ENCODE assay signal across 11 cellular contexts in the genomic region with DNA sequence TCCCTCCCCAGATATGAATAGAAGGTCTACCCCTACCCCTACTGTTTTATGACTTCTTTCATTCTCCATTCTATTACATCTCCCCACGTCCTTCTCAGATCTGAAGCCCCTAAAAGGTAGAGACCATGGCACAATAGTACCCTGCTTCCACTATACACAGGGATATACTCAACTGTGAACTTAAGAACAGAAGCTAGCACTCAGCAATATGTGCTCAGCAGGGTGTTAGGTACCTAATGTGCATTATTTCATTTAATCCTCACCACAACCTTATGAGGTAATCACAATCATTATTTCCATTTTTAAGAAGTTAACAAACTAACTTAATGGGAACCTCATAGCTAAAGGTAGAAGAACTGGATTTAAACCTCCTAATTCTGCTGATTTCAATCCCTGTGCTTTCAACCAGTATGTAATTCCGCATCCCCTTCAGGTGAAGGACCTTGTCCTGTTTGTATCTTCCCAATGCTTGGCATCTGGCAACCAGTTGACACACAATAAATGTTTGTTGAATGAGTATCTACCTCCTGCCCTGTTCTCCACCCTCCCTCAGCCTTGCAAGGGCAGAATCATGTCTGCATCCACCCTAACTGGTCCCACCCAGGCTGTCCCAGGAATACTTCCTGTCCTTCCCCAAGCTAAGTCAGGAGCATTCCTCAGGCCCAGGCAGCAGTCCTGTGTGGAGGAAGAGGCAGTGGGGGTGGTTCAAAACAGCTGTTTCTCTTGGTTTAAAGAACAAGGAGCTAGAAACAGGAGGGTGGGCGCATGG. TPM values are rescaled to one million over a fixed set of nuclear protein-coding genes. Genes with fewer than 3 reads are reported as not detected.
A peak's percentile ranks its signal among the peaks of the same experiment; 100 is the strongest.
DNase-seq lines count a peak whose midpoint lies in the region; ATAC-seq, FAIRE-seq and TF ChIP-seq lines count a peak whose summit lies in the region.
"Had no signal": no experiment of that assay in that cellular context is flagged by ENCODE, and none has a peak within 500 bp of the region (broad histone marks: within the 10 kb centered on the region; RNA-seq: fewer than 3 reads in every experiment).

No MANE protein-coding gene starts in this region.

- H2BK20ac ChIP-seq in IMR-90 (ENCODE audit: low read depth, low read length), result no peak overlapping the region

- H3K27me3 ChIP-seq in CD4-positive, alpha-beta T cell (ENCODE audit: control insufficient read depth, insufficient read depth, low read length), result no peaks in the 10 kb centered on the region
- H3K27me3 ChIP-seq in IMR-90 (ENCODE audit: control insufficient read depth, insufficient read depth, low read length), result 0 out of 2 replicates have a peak, but pooled peaks cover 4% of the 10 kb centered on the region
- H3K27me3 ChIP-seq in K562 (ENCODE audit: control insufficient read depth in 2 of 2, insufficient read depth in 2 of 2, low read length in 2 of 2), result no peaks in the 10 kb centered on the region
- H3K27me3 ChIP-seq in mucosa of rectum (ENCODE audit: control insufficient read depth in 2 of 2, insufficient read depth in 2 of 2, low read length in 2 of 2), result no peaks in the 10 kb centered on the region
- H3K27me3 ChIP-seq in pancreas, result no peaks in the 10 kb centered on the region

- H3K79me1 ChIP-seq in IMR-90 (ENCODE audit: low read depth in 1 of 2, low read length in 2 of 2), result 0 out of 4 replicates have a peak, but pooled peaks cover 0 to 5% of the 10 kb centered on the region in 2 experiments

- H4K20me1 ChIP-seq in IMR-90 (ENCODE audit: insufficient read depth, low read length) (no peaks in the 10 kb centered on the region), K562 (replicated peaks; ENCODE audit: control insufficient read depth, insufficient read depth, low read length) (no peaks in the 10 kb centered on the region)

- TF ChIP-seq POLR2A in IMR-90 (IDR thresholded peaks at IDR 0.05; ENCODE audit: low read depth, low read length) (no peak), K562 (conservative IDR thresholded peaks at IDR 0.05) (no peak)

- no CpG with 5 or more reads among the region's 3 CpGs for WGBS in IMR-90 (ENCODE audit: extremely low coverage in 2 of 2, insufficient read length in 1 of 2), 2 experiments
- WGBS in K562 (ENCODE audit: insufficient coverage, low coverage, missing lambda C conversion rate), result 16% methylated on average over 3 of the region's 3 CpGs
- 92 to 97% methylated on average over 3 of the region's 3 CpGs for WGBS in pancreas, 2 donors

- CTCF ChIA-PET in CD4-positive, alpha-beta T cell (lab: Charles Lee), result interaction anchor here (1.1 kb wide), 1 partner anchor 140 kb away, joined by 4 read pairs; no protein-coding TSS in a partner anchor
- CTCF ChIA-PET in IMR-90 (lab: Yijun Ruan, JAX) (no interaction called here), K562 (lab: Yijun Ruan, JAX; ENCODE audit: low intra/inter-chr PET ratio) (no interaction called here)

- H3K36me3 Mint-ChIP-seq in CD4-positive, alpha-beta T cell (ENCODE audit: low read depth), result peaks cover 100% of the 10 kb centered on the region

- no peaks in the 10 kb centered on the region for H3K9me3 ChIP-seq in CD4-positive, alpha-beta T cell (ENCODE audit: control insufficient read depth, low read length)
- no peaks in the 10 kb centered on the region for H3K9me3 ChIP-seq in IMR-90 (ENCODE audit: control insufficient read depth, insufficient read depth, low read length)
- H3K9me3 ChIP-seq in K562 (replicated peaks; ENCODE audit: control insufficient read depth, insufficient read depth, low read depth, low read length), result no peaks in the 10 kb centered on the region
- H3K9me3 ChIP-seq in mucosa of rectum (ENCODE audit: control insufficient read depth in 2 of 2, low read length in 2 of 2), result no peaks in the 10 kb centered on the region
- H3K9me3 ChIP-seq in pancreas, result no peaks in the 10 kb centered on the region
- H3K9me3 ChIP-seq: left ventricle myocardium inferior had no signal

- dilution Hi-C loops in IMR-90 (cut with HindIII; ENCODE audit: low sequenced_read_pairs, unreplicated experiment), result no loop called here

- peak overlapping the region; percentile 57 for H3K18ac ChIP-seq in IMR-90 (ENCODE audit: low read depth, low read length)

- peak overlapping the region; percentile 48 for H3K4ac ChIP-seq in IMR-90 (ENCODE audit: low read depth, low read length)

- peak overlapping the region; percentile 51; the same call in 1 of the 2 replicates for H4K91ac ChIP-seq in IMR-90 (ENCODE audit: insufficient read depth, low read depth, low read length)

- H4K5ac ChIP-seq in IMR-90 (ENCODE audit: low read depth, low read length), result no peak overlapping the region

- no peak for ATAC-seq in CD4-positive, alpha-beta T cell (ENCODE audit: poor library complexity)
- ATAC-seq in IMR-90 (ENCODE audit: low read depth) (no peak), K562 (no peak), GM19023 (IDR thresholded peaks at IDR 0.05; ENCODE audit: unreplicated experiment) (no peak), pancreas (no peak)

- peak overlapping the region; percentile 43; the same call in 1 of the 2 replicates for H2BK120ac ChIP-seq in IMR-90 (ENCODE audit: low read depth, low read length)

- peak overlapping the region; percentile 97 for H3K27ac ChIP-seq in CD4-positive, alpha-beta T cell (ENCODE audit: low read depth, low read length)
- peak overlapping the region; percentile 9; the same call in 1 of the 2 replicates for H3K27ac ChIP-seq in IMR-90 (ENCODE audit: insufficient read depth, low read length)
- H3K27ac ChIP-seq in K562 (ENCODE audit: extremely low read depth, low read depth, low read length), result no peak overlapping the region
- peak overlapping the region; percentile 65 to 73 for H3K27ac ChIP-seq in mucosa of rectum (ENCODE audit: low read depth in 2 of 2, low read length in 2 of 2)
- peak overlapping the region in 2 of 4 donors; percentile 65 to 67 for H3K27ac ChIP-seq in pancreas

- FAIRE-seq in K562 (lab: Jason Lieb, UNC) (no peak), pancreas (lab: Jason Lieb, UNC) (no peak)

- H3K4me2 ChIP-seq in IMR-90 (ENCODE audit: low read depth, low read length), result no peak overlapping the region
- no peak overlapping the region for H3K4me2 ChIP-seq in K562 (ENCODE audit: insufficient read depth, low read length)

- H3K27me3 Mint-ChIP-seq in CD4-positive, alpha-beta T cell, result no peaks in the 10 kb centered on the region

- H3K14ac ChIP-seq in IMR-90 (replicated peaks; ENCODE audit: low read depth, low read length), result no peak overlapping the region

- H3K9ac ChIP-seq in IMR-90 (ENCODE audit: low read depth, low read length), result no peak overlapping the region
- no peak overlapping the region for H3K9ac ChIP-seq in K562 (ENCODE audit: insufficient read depth in 1 of 2, low read depth in 2 of 2, low read length in 2 of 2)
- peak overlapping the region in 1 of 2 donors; percentile 18 for H3K9ac ChIP-seq in mucosa of rectum (ENCODE audit: low read depth in 1 of 2, low read length in 2 of 2)

- H2AFZ ChIP-seq in IMR-90 (replicated peaks; ENCODE audit: low read length, poor library complexity), result peak overlapping the region; percentile 9
- H2AFZ ChIP-seq in K562 (ENCODE audit: low read depth, low read length), result no peak overlapping the region

- DNase-seq in CD4-positive, alpha-beta T cell, result no peak
- DNase-seq in IMR-90, result peak; percentile 5
- no peak for DNase-seq in K562 (ENCODE audit: extremely low read depth in 1 of 4, low spot score in 3 of 4)
- no peak for DNase-seq in pancreas
- DNase-seq in NOMO-1 treated with DMSO at 0.1 percent for 48 hours (lab: John Stamatoyannopoulos, UW; ENCODE audit: unreplicated experiment), result no peak
- no peak for DNase-seq in NCI-H128 (lab: John Stamatoyannopoulos, UW; ENCODE audit: unreplicated experiment)
- DNase-seq: activated CD4-positive, alpha-beta T cell treated with anti-CD3 and anti-CD28 coated beads, Interleukin-2, amount 50 U/mL, for 48 hours; left ventricle myocardium inferior had no signal

- no peaks in the 10 kb centered on the region for H3K79me2 ChIP-seq in K562 (ENCODE audit: control insufficient read depth, insufficient read depth, low read length)

- peak overlapping the region; percentile 25 for H2AK9ac ChIP-seq in IMR-90 (replicated peaks; ENCODE audit: low read depth, low read length, poor library complexity)

- no peak for TF ChIP-seq RAD21 in IMR-90 (IDR thresholded peaks at IDR 0.05; ENCODE audit: low read length)
- TF ChIP-seq RAD21 in K562 (CRISPR knock-in tag; conservative IDR thresholded peaks at IDR 0.05 in 1 of 2, IDR thresholded peaks at IDR 0.05 in 1 of 2), result no peak

- H2AK5ac ChIP-seq in IMR-90 (ENCODE audit: low read depth, low read length), result peak overlapping the region; percentile 75

- H3K36me3 ChIP-seq in IMR-90 (ENCODE audit: control insufficient read depth, insufficient read depth, low read length) (no peaks in the 10 kb centered on the region), K562 (ENCODE audit: control insufficient read depth, insufficient read depth, low read length) (no peaks in the 10 kb centered on the region; the same call in 2 of the 3 replicates), mucosa of rectum (ENCODE audit: control insufficient read depth in 2 of 2, insufficient read depth in 2 of 2, low read length in 2 of 2) (peaks cover 50 to 77% of the 10 kb centered on the region in 2 donors), pancreas (peaks cover 0 to 42% (median 7%) of the 10 kb centered on the region in 3 donors)

- POLR2A ChIA-PET in CD4-positive, alpha-beta T cell (lab: Charles Lee), result interaction anchor here (1.1 to 15.0 kb wide), 7 partner anchors 8 to 152 kb away, joined by 3 to 756 read pairs (median 6); a partner anchor contains a TSS
- POLR2A ChIA-PET in IMR-90 (lab: Charles Lee; ENCODE audit: unreplicated experiment) (no interaction called here), K562 (lab: Yijun Ruan, JAX) (interaction anchor here (2.2 kb wide), 1 partner anchor 11 kb away, joined by 9 read pairs; no protein-coding TSS in a partner anchor)

- H3K9me3 Mint-ChIP-seq in CD4-positive, alpha-beta T cell, result no peaks in the 10 kb centered on the region

- H3K9me1 ChIP-seq in IMR-90 (ENCODE audit: insufficient read depth, low read length) (peaks cover 20% of the 10 kb centered on the region), K562 (ENCODE audit: control insufficient read depth, insufficient read depth, low read length) (no peaks in the 10 kb centered on the region)

- peak overlapping the region; percentile 99 for H3K4me3 Mint-ChIP-seq in CD4-positive, alpha-beta T cell

- no peak overlapping the region; a peak in 2 of 4 replicates for H4K8ac ChIP-seq in IMR-90 (ENCODE audit: low read depth in 2 of 2, low read length in 2 of 2)

- H3K27ac Mint-ChIP-seq in CD4-positive, alpha-beta T cell, result peak overlapping the region; percentile 90

- H3K23ac ChIP-seq in IMR-90 (ENCODE audit: low read depth, low read length), result no peak overlapping the region

- no TSS peak for BruUV-seq in IMR-90 (replicated peaks; lab: Mats Ljungman, UMichigan)
- BruUV-seq in K562 (replicated peaks; lab: Mats Ljungman, UMichigan), result no TSS peak

- intact Hi-C loops in CD4-positive, alpha-beta T cell (cut with DNase I, micrococcal nuclease), result no loop called here
- intact Hi-C loops in IMR-90 (cut with micrococcal nuclease), result no loop called here
- intact Hi-C loops in K562 (cut with micrococcal nuclease), result no loop called here
- intact Hi-C loops in pancreas (cut with DNase I), result no loop called here

- in situ Hi-C loops in IMR-90 (cut with MboI; ENCODE audit: low sequenced_read_pairs) (no loop called here), K562 (cut with MboI) (no loop called here)

- peaks cover 95% of the 10 kb centered on the region for H3K4me1 Mint-ChIP-seq in CD4-positive, alpha-beta T cell (ENCODE audit: low read depth)

- H3K4me3 ChIP-seq in IMR-90 (ENCODE audit: insufficient read depth, low read depth, low read length) (no peak overlapping the region), K562 (no peak overlapping the region), mucosa of rectum (ENCODE audit: low read length in 2 of 2) (no peak overlapping the region), pancreas (no peak overlapping the region)
- H3K4me3 ChIP-seq: left ventricle myocardium inferior had no signal

- no peak for TF ChIP-seq EP300 in K562 (IDR thresholded peaks at IDR 0.05; ENCODE audit: low read length)

- H2BK15ac ChIP-seq in IMR-90 (ENCODE audit: low read depth, low read length), result peak overlapping the region; percentile 81; the same call in 2 of the 3 replicates

- H3K4me1 ChIP-seq in IMR-90 (ENCODE audit: control insufficient read depth, insufficient read depth, low read length), result peaks cover 35% of the 10 kb centered on the region
- peaks cover 3 to 7% of the 10 kb centered on the region in 2 experiments; a peak in 4 of 5 replicates for H3K4me1 ChIP-seq in K562 (replicated peaks in 1 of 2; ENCODE audit: control insufficient read depth in 2 of 2, insufficient read depth in 2 of 2, low read length in 2 of 2)
- H3K4me1 ChIP-seq in mucosa of rectum (ENCODE audit: control insufficient read depth in 2 of 2, insufficient read depth in 2 of 2, low read length in 2 of 2), result peaks cover 34 to 40% of the 10 kb centered on the region in 2 donors
- H3K4me1 ChIP-seq in pancreas, result peaks cover 0 to 15% (median 3%) of the 10 kb centered on the region in 3 donors

- no peak overlapping the region for H3K56ac ChIP-seq in IMR-90 (ENCODE audit: extremely low read depth, insufficient read depth, low read length)

- H2BK5ac ChIP-seq in IMR-90 (ENCODE audit: low read depth, low read length, poor library complexity, severe bottlenecking), result peak overlapping the region; percentile 7

- TF ChIP-seq CTCF in CD4-positive, alpha-beta T cell (IDR thresholded peaks at IDR 0.05), result no peak
- no peak for TF ChIP-seq CTCF in IMR-90 (conservative IDR thresholded peaks at IDR 0.05; ENCODE audit: low read depth, low read length)
- no peak for TF ChIP-seq CTCF in K562 (IDR thresholded peaks at IDR 0.05 in 2 of 3, conservative IDR thresholded peaks at IDR 0.05 in 1 of 3; ENCODE audit: insufficient read depth in 2 of 3, low read depth in 1 of 3, low read length in 3 of 3)
- no peak for TF ChIP-seq CTCF in pancreas (IDR thresholded peaks at IDR 0.05)

RNA-seq across cellular contexts. Expression of a gene that starts 6.5 kb away (rescaled TPM):
- total RNA-seq in CD4-positive, alpha-beta T cell, result 10 to 100 TPM; 60.7 to 62.0 TPM
- 0.83 and 0.90 TPM in 2 replicates for total RNA-seq in IMR-90 (2012; rRNA removed)
- 0.72 and 0.86 TPM in 2 replicates for polyA plus RNA-seq in IMR-90 (2012; rRNA removed)
- polyA plus RNA-seq in IMR-90 (2012; cell fraction: cytosol; rRNA removed), result 0.70 and 0.77 TPM in 2 replicates
- 0.60 and 1.7 TPM in 2 replicates for polyA plus RNA-seq in IMR-90 (2012; cell fraction: nucleus; rRNA removed; ENCODE audit: low replicate concordance)
- not detected in 2 replicates for total RNA-seq in K562 (2011; cell fraction: chromatin; rRNA removed; ENCODE audit: low replicate concordance)
- not detected in 2 replicates for total RNA-seq in K562 (2011; cell fraction: nucleolus; rRNA removed)
- not detected in 2 replicates for total RNA-seq in K562 (2011; cell fraction: nucleoplasm; rRNA removed)
- total RNA-seq in K562 (2014; rRNA removed), result not detected in 2 replicates
- not detected in 2 replicates for total RNA-seq in K562 (2014; rRNA removed; fragmentation: Illumina TruSeq; extraction: Trizol)
- total RNA-seq in K562 (2015; rRNA removed; fragmentation: Illumina TruSeq; extraction: Trizol), result 0.15 TPM in 1 of 2 replicates, not detected in the other
- total RNA-seq in K562 (2021), result 0.36 and 0.44 TPM in 2 replicates
- not detected in 2 replicates for polyA plus RNA-seq in K562 (2011; rRNA removed)
- 0.10 TPM in 1 of 2 replicates, not detected in the other for polyA plus RNA-seq in K562 (2011; cell fraction: cytosol; rRNA removed)
- polyA plus RNA-seq in K562 (2011; cell fraction: nucleus; rRNA removed), result not detected in 2 replicates
- 0.17 and 0.33 TPM in 2 replicates for polyA plus RNA-seq in K562 (2012)
- 0.13 TPM in 1 of 2 replicates, not detected in the other for polyA plus RNA-seq in K562 (2014; fragmentation: Illumina TruSeq; extraction: Trizol)
- polyA plus RNA-seq in K562 (2014; fragmentation: Nextera tagmentation; extraction: Ambion mirVana), result under 1 TPM in 1 of 2 experiments, not detected in 1; 0.08 TPM
- not detected in 2 replicates for polyA plus RNA-seq in K562 (2014; rRNA removed)
- 0.11 TPM in 1 of 2 replicates, not detected in the other for polyA minus RNA-seq in K562 (2011; rRNA and poly(A)+ RNA removed)
- polyA minus RNA-seq in K562 (2011; cell fraction: cytosol; rRNA and poly(A)+ RNA removed), result not detected in 2 replicates
- polyA minus RNA-seq in K562 (2011; cell fraction: nucleus; rRNA and poly(A)+ RNA removed), result 0.13 TPM in 1 of 2 replicates, not detected in the other
- total RNA-seq in pancreas, result 10 to 100 TPM in 5 of 6 donors, 1 to 10 TPM in 1; 8.0 to 30.4 (median 15.9) TPM
- 10 to 100 TPM; 21.1 to 27.7 TPM for polyA plus RNA-seq in pancreas

RNA-seq across cellular contexts. Expression of a gene that starts 33.6 kb away (rescaled TPM):
- total RNA-seq in CD4-positive, alpha-beta T cell, result 10 to 100 TPM; 13.9 to 15.7 TPM
- total RNA-seq in IMR-90 (2012; rRNA removed), result 0.18 TPM in 1 of 2 replicates, not detected in the other
- polyA plus RNA-seq in IMR-90 (2012; rRNA removed), result 0.19 and 0.39 TPM in 2 replicates
- polyA plus RNA-seq in IMR-90 (2012; cell fraction: cytosol; rRNA removed), result 0.34 and 0.39 TPM in 2 replicates
- 0.15 and 0.24 TPM in 2 replicates for polyA plus RNA-seq in IMR-90 (2012; cell fraction: nucleus; rRNA removed; ENCODE audit: low replicate concordance)
- not detected in 2 replicates for total RNA-seq in K562 (2011; cell fraction: chromatin; rRNA removed; ENCODE audit: low replicate concordance)
- total RNA-seq in K562 (2011; cell fraction: nucleolus; rRNA removed), result not detected in 2 replicates
- not detected in 2 replicates for total RNA-seq in K562 (2011; cell fraction: nucleoplasm; rRNA removed)
- not detected in 2 replicates for total RNA-seq in K562 (2014; rRNA removed)
- not detected in 2 replicates for total RNA-seq in K562 (2014; rRNA removed; fragmentation: Illumina TruSeq; extraction: Trizol)
- total RNA-seq in K562 (2015; rRNA removed; fragmentation: Illumina TruSeq; extraction: Trizol), result 0.07 TPM in 1 of 2 replicates, not detected in the other
- total RNA-seq in K562 (2021), result 0.27 TPM in 1 of 2 replicates, not detected in the other
- polyA plus RNA-seq in K562 (2011; rRNA removed), result 0.05 and 0.15 TPM in 2 replicates
- 0.19 TPM in 1 of 2 replicates, not detected in the other for polyA plus RNA-seq in K562 (2011; cell fraction: cytosol; rRNA removed)
- not detected in 2 replicates for polyA plus RNA-seq in K562 (2011; cell fraction: nucleus; rRNA removed)
- 0.12 and 0.15 TPM in 2 replicates for polyA plus RNA-seq in K562 (2012)
- not detected in 2 replicates for polyA plus RNA-seq in K562 (2014; fragmentation: Illumina TruSeq; extraction: Trizol)
- not detected for polyA plus RNA-seq in K562 (2014; fragmentation: Nextera tagmentation; extraction: Ambion mirVana)
- polyA plus RNA-seq in K562 (2014; rRNA removed), result 0.22 TPM in 1 of 2 replicates, not detected in the other
- polyA minus RNA-seq in K562 (2011; rRNA and poly(A)+ RNA removed), result not detected in 2 replicates
- not detected in 2 replicates for polyA minus RNA-seq in K562 (2011; cell fraction: cytosol; rRNA and poly(A)+ RNA removed)
- not detected in 2 replicates for polyA minus RNA-seq in K562 (2011; cell fraction: nucleus; rRNA and poly(A)+ RNA removed)
- 1 to 10 TPM in 1 of 6 donors, under 1 TPM in 2, not detected in 3; 0.66 to 1.2 (median 0.95) TPM for total RNA-seq in pancreas
- under 1 TPM; 0.07 to 0.30 TPM for polyA plus RNA-seq in pancreas
- total RNA-seq: pulmonary artery endothelial cell had no signal

RNA-seq across cellular contexts. Expression of a gene that starts 53.9 kb away (rescaled TPM):
- total RNA-seq in CD4-positive, alpha-beta T cell, result 10 to 100 TPM; 25.0 to 27.2 TPM
- total RNA-seq in IMR-90 (2012; rRNA removed), result 27.4 and 42.8 TPM in 2 replicates
- 10.3 and 13.3 TPM in 2 replicates for polyA plus RNA-seq in IMR-90 (2012; rRNA removed)
- 1.7 and 2.0 TPM in 2 replicates for polyA plus RNA-seq in IMR-90 (2012; cell fraction: cytosol; rRNA removed)
- polyA plus RNA-seq in IMR-90 (2012; cell fraction: nucleus; rRNA removed; ENCODE audit: low replicate concordance), result 4.0 and 30.8 TPM in 2 replicates
- total RNA-seq in K562 (2011; cell fraction: chromatin; rRNA removed; ENCODE audit: low replicate concordance), result 77.6 and 152 TPM in 2 replicates
- total RNA-seq in K562 (2011; cell fraction: nucleolus; rRNA removed), result 38.0 and 48.8 TPM in 2 replicates
- total RNA-seq in K562 (2011; cell fraction: nucleoplasm; rRNA removed), result 77.7 and 110 TPM in 2 replicates
- 24.4 and 25.1 TPM in 2 replicates for total RNA-seq in K562 (2014; rRNA removed)
- total RNA-seq in K562 (2014; rRNA removed; fragmentation: Illumina TruSeq; extraction: Trizol), result 52.7 and 54.1 TPM in 2 replicates
- total RNA-seq in K562 (2015; rRNA removed; fragmentation: Illumina TruSeq; extraction: Trizol), result 42.3 and 47.6 TPM in 2 replicates
- total RNA-seq in K562 (2021), result 35.5 and 45.7 TPM in 2 replicates
- polyA plus RNA-seq in K562 (2011; rRNA removed), result 72.6 and 73.9 TPM in 2 replicates
- polyA plus RNA-seq in K562 (2011; cell fraction: cytosol; rRNA removed), result 17.1 and 37.5 TPM in 2 replicates
- 34.6 and 56.8 TPM in 2 replicates for polyA plus RNA-seq in K562 (2011; cell fraction: nucleus; rRNA removed)
- polyA plus RNA-seq in K562 (2012), result 24.2 and 25.2 TPM in 2 replicates
- 30.9 and 42.4 TPM in 2 replicates for polyA plus RNA-seq in K562 (2014; fragmentation: Illumina TruSeq; extraction: Trizol)
- polyA plus RNA-seq in K562 (2014; fragmentation: Nextera tagmentation; extraction: Ambion mirVana), result 10 to 100 TPM; 39.1 to 46.4 TPM
- polyA plus RNA-seq in K562 (2014; rRNA removed), result 28.0 and 33.1 TPM in 2 replicates
- polyA minus RNA-seq in K562 (2011; rRNA and poly(A)+ RNA removed), result 86.2 and 109 TPM in 2 replicates
- polyA minus RNA-seq in K562 (2011; cell fraction: cytosol; rRNA and poly(A)+ RNA removed), result 21.6 and 23.8 TPM in 2 replicates
- polyA minus RNA-seq in K562 (2011; cell fraction: nucleus; rRNA and poly(A)+ RNA removed), result 34.6 and 56.8 TPM in 2 replicates
- 10 to 100 TPM; 10.5 to 23.8 (median 13.5) TPM for total RNA-seq in pancreas
- polyA plus RNA-seq in pancreas, result 10 to 100 TPM in 1 of 2 donors, 1 to 10 TPM in 1; 8.5 to 14.0 TPM

RNA-seq across cellular contexts. Expression of a gene that starts 54.0 kb away (rescaled TPM):
- 10 to 100 TPM; 35.7 to 38.7 TPM for total RNA-seq in CD4-positive, alpha-beta T cell
- total RNA-seq in IMR-90 (2012; rRNA removed) (66.3 and 71.9 TPM in 2 replicates), K562 (2014; rRNA removed) (29.0 and 38.2 TPM in 2 replicates), K562 (2014; rRNA removed; fragmentation: Illumina TruSeq; extraction: Trizol) (53.5 and 56.8 TPM in 2 replicates), K562 (2015; rRNA removed; fragmentation: Illumina TruSeq; extraction: Trizol) (43.3 and 44.1 TPM in 2 replicates), K562 (2021) (35.9 and 41.9 TPM in 2 replicates), pancreas (10 to 100 TPM; 10.2 to 32.2 (median 16.7) TPM)
- polyA plus RNA-seq in IMR-90 (2012; rRNA removed) (25.2 and 31.4 TPM in 2 replicates), K562 (2011; rRNA removed) (158 and 161 TPM in 2 replicates), K562 (2014; fragmentation: Illumina TruSeq; extraction: Trizol) (67.4 and 77.7 TPM in 2 replicates), K562 (2014; fragmentation: Nextera tagmentation; extraction: Ambion mirVana) (100 to 1,000 TPM in 1 of 2 experiments, 10 to 100 TPM in 1; 93.4 to 101 TPM), K562 (2014; rRNA removed) (46.4 and 60.2 TPM in 2 replicates), pancreas (10 to 100 TPM; 14.1 to 19.1 TPM)
- polyA plus RNA-seq in IMR-90 (2012; cell fraction: cytosol; rRNA removed), result 7.7 and 15.0 TPM in 2 replicates
- 3.3 and 30.7 TPM in 2 replicates for polyA plus RNA-seq in IMR-90 (2012; cell fraction: nucleus; rRNA removed; ENCODE audit: low replicate concordance)
- 55.1 and 79.4 TPM in 2 replicates for total RNA-seq in K562 (2011; cell fraction: chromatin; rRNA removed; ENCODE audit: low replicate concordance)
- total RNA-seq in K562 (2011; cell fraction: nucleolus; rRNA removed), result 47.5 and 52.1 TPM in 2 replicates
- total RNA-seq in K562 (2011; cell fraction: nucleoplasm; rRNA removed), result 96.9 and 112 TPM in 2 replicates
- polyA plus RNA-seq in K562 (2011; cell fraction: cytosol; rRNA removed), result 38.2 and 103 TPM in 2 replicates
- 81.1 and 121 TPM in 2 replicates for polyA plus RNA-seq in K562 (2011; cell fraction: nucleus; rRNA removed)
- polyA plus RNA-seq in K562 (2012), result 36.3 and 87.9 TPM in 2 replicates
- 92.2 and 94.6 TPM in 2 replicates for polyA minus RNA-seq in K562 (2011; rRNA and poly(A)+ RNA removed)
- 27.1 and 32.8 TPM in 2 replicates for polyA minus RNA-seq in K562 (2011; cell fraction: cytosol; rRNA and poly(A)+ RNA removed)
- polyA minus RNA-seq in K562 (2011; cell fraction: nucleus; rRNA and poly(A)+ RNA removed), result 19.8 and 33.9 TPM in 2 replicates

Comparison
In these comparisons a context has a peak if more than half of its experiments do, and no peak if none do; other contexts are left out.
1. RNA of a gene that starts 33.6 kb away (total RNA-seq): 13.9 to 15.7 TPM in CD4-positive, alpha-beta T cell; 0.66 to 1.2 TPM in pancreas, 0.18 TPM in IMR-90 and 0.07 to 0.27 TPM in K562; every median in the first group is over 4 times any median in the second.